In the genomic region with DNA sequence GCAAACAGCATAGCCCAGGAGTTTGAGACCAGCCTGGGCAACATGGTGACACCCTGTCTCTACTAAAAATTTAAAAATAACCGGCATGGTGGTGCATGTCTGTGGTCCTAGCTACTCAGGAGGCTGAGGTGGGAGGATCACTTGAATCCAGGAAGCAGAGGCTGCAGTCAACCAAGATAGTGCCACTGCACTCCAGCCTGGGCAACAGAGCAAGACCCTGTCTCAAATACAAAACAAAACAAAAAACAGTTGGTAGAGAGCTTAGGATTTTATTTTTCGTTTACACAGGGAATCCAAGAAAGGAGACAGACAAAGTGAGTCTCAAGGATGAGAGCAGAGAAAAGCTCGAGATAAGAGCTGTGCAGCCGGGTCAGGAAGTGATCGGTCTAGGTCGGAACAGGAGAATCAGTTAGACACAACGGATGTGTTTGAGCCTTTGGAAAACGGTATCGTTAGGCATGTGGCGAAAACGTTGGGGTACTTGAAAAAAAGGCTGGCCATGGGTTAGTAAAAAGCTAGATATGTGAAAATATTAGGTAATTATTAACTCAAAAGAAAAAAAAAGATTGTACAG, we compare ENCODE assay signal across 8 cellular contexts. TPM values are rescaled to one million over a fixed set of nuclear protein-coding genes. Genes with fewer than 3 reads are reported as not detected.
DNase-seq lines count a peak whose midpoint lies in the region; ATAC-seq, FAIRE-seq and TF ChIP-seq lines count a peak whose summit lies in the region.

No MANE protein-coding gene starts in this region.

- H3K79me2 ChIP-seq in HepG2 (ENCODE audit: insufficient read depth, low read length): peaks cover 18% of the 10 kb centered on the region

- TF ChIP-seq CTCF in HepG2 (CRISPR knock-in tag; IDR thresholded peaks at IDR 0.05) (no peak), right lobe of liver (IDR thresholded peaks at IDR 0.05) (no peak), lower lobe of right lung (IDR thresholded peaks at IDR 0.05) (no peak), upper lobe of left lung (IDR thresholded peaks at IDR 0.05) (no peak)

- BruUV-seq in HepG2 (replicated peaks; lab: Mats Ljungman, UMichigan): no TSS peak

- DNase-seq in HepG2 (ENCODE audit: low spot score) (no peak), right lobe of liver (no peak), adipocyte (ENCODE audit: low read depth) (no peak), lower lobe of right lung (no peak), upper lobe of left lung (no peak), MG63 (no peak)

- no peak for TF ChIP-seq POLR2A in HepG2 (IDR thresholded peaks at IDR 0.05; ENCODE audit: insufficient read depth in 1 of 2, low read depth in 2 of 2, low read length in 2 of 2)
- no peak for TF ChIP-seq POLR2A in right lobe of liver (IDR thresholded peaks at IDR 0.05)
- TF ChIP-seq POLR2A in upper lobe of left lung (IDR thresholded peaks at IDR 0.05): no peak

- intact Hi-C loops in HepG2 (cut with micrococcal nuclease; ENCODE audit: unreplicated experiment): loop anchor here (5.0 kb wide), 1 partner anchor 36 kb away; no protein-coding TSS in a partner anchor
- intact Hi-C loops in right lobe of liver (cut with DNase I): no loop called here
- intact Hi-C loops in lower lobe of right lung (cut with DNase I): no loop called here

- no peak overlapping the region for H2AFZ ChIP-seq in HepG2 (ENCODE audit: low read length)

- peaks cover 8% of the 10 kb centered on the region; the same call in 1 of the 2 replicates for H4K20me1 ChIP-seq in HepG2 (ENCODE audit: insufficient read depth, low read length)

- in situ Hi-C loops in HepG2 (cut with HindIII; ENCODE audit: extremely low pct_ligation_motif_present, low pct_unique_long_range_greater_than_20kb): no loop called here

- no peaks in the 10 kb centered on the region; a peak in 2 of 5 replicates for H3K27me3 ChIP-seq in HepG2 (ENCODE audit: control insufficient read depth in 1 of 2, insufficient read depth in 2 of 2, low read length in 2 of 2)
- no peaks in the 10 kb centered on the region for H3K27me3 ChIP-seq in right lobe of liver
- H3K27me3 ChIP-seq in adipocyte (replicated peaks; ENCODE audit: control insufficient read depth, insufficient read depth, low read length): no peaks in the 10 kb centered on the region
- H3K27me3 ChIP-seq in lower lobe of right lung (ENCODE audit: low read depth): no peaks in the 10 kb centered on the region
- no peaks in the 10 kb centered on the region for H3K27me3 ChIP-seq in upper lobe of left lung
- no peaks in the 10 kb centered on the region for H3K27me3 ChIP-seq in MG63

- TF ChIP-seq EP300 in HepG2 (IDR thresholded peaks at IDR 0.05; ENCODE audit: low read depth in 2 of 2, low read length in 2 of 2) (no peak), HepG2 (CRISPR knock-in tag; IDR thresholded peaks at IDR 0.05; ENCODE audit: borderline replicate concordance) (no peak), upper lobe of left lung (IDR thresholded peaks at IDR 0.05) (no peak)

- WGBS in HepG2 (ENCODE audit: low lambda C conversion rate): 77% methylated on average over 11 of the region's 11 CpGs
- 61% methylated on average over 11 of the region's 11 CpGs for WGBS in right lobe of liver (ENCODE audit: insufficient coverage, low coverage, low lambda C conversion rate, missing lambda C conversion rate)
- WGBS in upper lobe of left lung, 2 donors: 57 to 64% methylated on average over 11 of the region's 11 CpGs

- peak overlapping the region; percentile 100 for H3K9ac ChIP-seq in HepG2 (ENCODE audit: insufficient read depth, low read depth, low read length)
- peak overlapping the region; percentile 99 for H3K9ac ChIP-seq in adipocyte (ENCODE audit: low read length)

- H3K4me3 ChIP-seq in HepG2 (replicated peaks in 1 of 3; ENCODE audit: insufficient read depth in 1 of 3, low read depth in 2 of 3, low read length in 3 of 3): peak overlapping the region; percentile 90 to 100 (median 98)
- H3K4me3 ChIP-seq in right lobe of liver: peak overlapping the region in 1 of 3 donors; percentile 83
- H3K4me3 ChIP-seq in adipocyte (ENCODE audit: low read length): peak overlapping the region; percentile 91
- H3K4me3 ChIP-seq in lower lobe of right lung: peak overlapping the region; percentile 96
- H3K4me3 ChIP-seq in upper lobe of left lung: peak overlapping the region; percentile 7 to 100 (median 96)
- H3K4me3 ChIP-seq in MG63: no peak overlapping the region

- H3K9me3 ChIP-seq in HepG2 (ENCODE audit: low read length) (no peaks in the 10 kb centered on the region), right lobe of liver (no peaks in the 10 kb centered on the region), adipocyte (ENCODE audit: control insufficient read depth, low read length) (no peaks in the 10 kb centered on the region), lower lobe of right lung (no peaks in the 10 kb centered on the region), upper lobe of left lung (no peaks in the 10 kb centered on the region), MG63 (no peaks in the 10 kb centered on the region)

- H3K27ac ChIP-seq in HepG2 (ENCODE audit: extremely low read length, insufficient read depth, low read length) (peak overlapping the region; percentile 99), right lobe of liver (peak overlapping the region in 1 of 3 donors; percentile 95), lower lobe of right lung (peak overlapping the region; percentile 100), upper lobe of left lung (peak overlapping the region; percentile 78 to 100 (median 100))

- peak overlapping the region; percentile 82 for H3K4me2 ChIP-seq in HepG2 (ENCODE audit: low read depth, low read length)

- CTCF ChIA-PET in HepG2 (lab: Yijun Ruan, JAX; ENCODE audit: low intra/inter-chr PET ratio, low total read pairs): no interaction called here

- peaks cover 1 to 14% of the 10 kb centered on the region in 2 experiments; a peak in 2 of 5 replicates for H3K36me3 ChIP-seq in HepG2 (replicated peaks in 1 of 2; ENCODE audit: control insufficient read depth in 1 of 2, insufficient read depth in 2 of 2, low read length in 2 of 2)
- no peaks in the 10 kb centered on the region for H3K36me3 ChIP-seq in right lobe of liver
- peaks cover 6% of the 10 kb centered on the region for H3K36me3 ChIP-seq in adipocyte (ENCODE audit: control insufficient read depth, insufficient read depth, low read length, severe bottlenecking)
- peaks cover 13% of the 10 kb centered on the region for H3K36me3 ChIP-seq in lower lobe of right lung
- H3K36me3 ChIP-seq in upper lobe of left lung: peaks cover 0 to 13% (median 6%) of the 10 kb centered on the region in 4 donors
- peaks cover 8% of the 10 kb centered on the region for H3K36me3 ChIP-seq in MG63

- ATAC-seq in HepG2: no peak
- ATAC-seq in right lobe of liver: no peak
- ATAC-seq in lower lobe of right lung: no peak
- no peak for ATAC-seq in upper lobe of left lung (ENCODE audit: low FRiP score in 2 of 2)
- no peak for ATAC-seq in HG02870 (IDR thresholded peaks at IDR 0.05; ENCODE audit: unreplicated experiment)
- no peak for ATAC-seq in HG02798 (IDR thresholded peaks at IDR 0.05; ENCODE audit: poor library complexity, unreplicated experiment)

- POLR2A ChIA-PET in HepG2 (lab: Yijun Ruan, JAX): interaction anchor here (1.1 to 3.3 kb wide), 6 partner anchors 10 to 40 kb away, joined by 3 to 29 read pairs (median 10); no protein-coding TSS in a partner anchor

- H3K4me1 ChIP-seq in HepG2 (ENCODE audit: insufficient read depth, low read length) (peaks cover 46% of the 10 kb centered on the region), right lobe of liver (peaks cover 0 to 37% (median 13%) of the 10 kb centered on the region in 4 donors), adipocyte (ENCODE audit: control insufficient read depth, insufficient read depth, low read length) (peaks cover 37% of the 10 kb centered on the region), lower lobe of right lung (peaks cover 49% of the 10 kb centered on the region), upper lobe of left lung (peaks cover 30 to 56% (median 51%) of the 10 kb centered on the region in 4 donors)

- no peak for TF ChIP-seq RAD21 in HepG2 (CRISPR knock-in tag; IDR thresholded peaks at IDR 0.05)

- no peak for FAIRE-seq in HepG2 (lab: Jason Lieb, UNC)

RNA-seq across cellular contexts. Expression of gene MIB2, which starts 1.7 kb away (rescaled TPM):
- total RNA-seq in HepG2 (2016; rRNA removed; fragmentation: Illumina TruSeq; extraction: Trizol) (10.3 and 30.4 TPM in 2 replicates), right lobe of liver (10 to 100 TPM; 20.7 to 38.5 (median 33.9) TPM), lower lobe of right lung (82.5 TPM), upper lobe of left lung (100 to 1,000 TPM in 3 of 6 donors, 10 to 100 TPM in 3; 52.7 to 284 (median 84.7) TPM)
- total RNA-seq in HepG2 (2016; cell fraction: cytosol; rRNA removed; fragmentation: Illumina TruSeq; extraction: Trizol; ENCODE audit: low read depth): 16.4 and 16.7 TPM in 2 replicates
- 9.2 and 32.3 TPM in 2 replicates for total RNA-seq in HepG2 (2016; cell fraction: insoluble cytoplasmic fraction; rRNA removed; fragmentation: Illumina TruSeq; extraction: Trizol)
- total RNA-seq in HepG2 (2016; cell fraction: membrane; rRNA removed; fragmentation: Illumina TruSeq; extraction: Trizol): 20.6 and 22.6 TPM in 2 replicates
- 24.1 and 25.9 TPM in 2 replicates for total RNA-seq in HepG2 (2016; cell fraction: nucleus; rRNA removed; fragmentation: Illumina TruSeq; extraction: Trizol)
- polyA plus RNA-seq in HepG2 (2011; rRNA removed): 19.9 and 31.3 TPM in 2 replicates
- polyA plus RNA-seq in HepG2 (2011; cell fraction: cytosol; rRNA removed): 12.2 and 30.4 TPM in 2 replicates
- 421 and 707 TPM in 2 replicates for polyA plus RNA-seq in HepG2 (2011; cell fraction: nucleus; rRNA removed)
- 16.8 and 35.3 TPM in 2 replicates for polyA plus RNA-seq in HepG2 (2012)
- polyA plus RNA-seq in HepG2 (2016; cell fraction: cytosol; fragmentation: Illumina TruSeq; extraction: Trizol; ENCODE audit: low read depth): 15.5 and 15.9 TPM in 2 replicates
- polyA plus RNA-seq in HepG2 (2016; cell fraction: insoluble cytoplasmic fraction; fragmentation: Illumina TruSeq; extraction: Trizol; ENCODE audit: low read depth): 9.4 and 11.7 TPM in 2 replicates
- polyA plus RNA-seq in HepG2 (2016; cell fraction: membrane; fragmentation: Illumina TruSeq; extraction: Trizol; ENCODE audit: low read depth): 14.1 and 15.4 TPM in 2 replicates
- 59.2 and 75.4 TPM in 2 replicates for polyA plus RNA-seq in HepG2 (2016; cell fraction: nucleus; fragmentation: Illumina TruSeq; extraction: Trizol; ENCODE audit: insufficient read depth, low read depth)
- polyA minus RNA-seq in HepG2 (2011; rRNA and poly(A)+ RNA removed; ENCODE audit: low replicate concordance): 24.6 and 100 TPM in 2 replicates
- polyA minus RNA-seq in HepG2 (2011; cell fraction: cytosol; rRNA and poly(A)+ RNA removed): 27.4 and 28.8 TPM in 2 replicates
- polyA minus RNA-seq in HepG2 (2011; cell fraction: nucleus; rRNA and poly(A)+ RNA removed): 51.5 and 62.8 TPM in 2 replicates
- total RNA-seq in MG63 (2014; rRNA removed; shearing (Covaris generic); ENCODE audit: low replicate concordance): 26.4 and 66.8 TPM in 2 replicates

RNA-seq across cellular contexts. Expression of gene FNDC10, which starts 13.7 kb away (rescaled TPM):
- total RNA-seq in HepG2 (2016; rRNA removed; fragmentation: Illumina TruSeq; extraction: Trizol) (2.0 and 2.5 TPM in 2 replicates), right lobe of liver (1 to 10 TPM in 1 of 6 experiments, under 1 TPM in 5; 0.09 to 1.6 (median 0.46) TPM), lower lobe of right lung (7.7 TPM), upper lobe of left lung (10 to 100 TPM in 4 of 6 donors, 1 to 10 TPM in 2; 8.7 to 21.0 (median 12.4) TPM)
- 6.6 and 6.8 TPM in 2 replicates for total RNA-seq in HepG2 (2016; cell fraction: cytosol; rRNA removed; fragmentation: Illumina TruSeq; extraction: Trizol; ENCODE audit: low read depth)
- 2.4 and 2.8 TPM in 2 replicates for total RNA-seq in HepG2 (2016; cell fraction: insoluble cytoplasmic fraction; rRNA removed; fragmentation: Illumina TruSeq; extraction: Trizol)
- 10.4 and 11.3 TPM in 2 replicates for total RNA-seq in HepG2 (2016; cell fraction: membrane; rRNA removed; fragmentation: Illumina TruSeq; extraction: Trizol)
- 1.1 and 1.3 TPM in 2 replicates for total RNA-seq in HepG2 (2016; cell fraction: nucleus; rRNA removed; fragmentation: Illumina TruSeq; extraction: Trizol)
- 2.2 and 3.1 TPM in 2 replicates for polyA plus RNA-seq in HepG2 (2011; rRNA removed)
- polyA plus RNA-seq in HepG2 (2011; cell fraction: cytosol; rRNA removed): 2.6 and 5.4 TPM in 2 replicates
- polyA plus RNA-seq in HepG2 (2011; cell fraction: nucleus; rRNA removed): 3.9 and 4.3 TPM in 2 replicates
- polyA plus RNA-seq in HepG2 (2012): 4.0 and 4.3 TPM in 2 replicates
- 20.0 and 21.4 TPM in 2 replicates for polyA plus RNA-seq in HepG2 (2016; cell fraction: cytosol; fragmentation: Illumina TruSeq; extraction: Trizol; ENCODE audit: low read depth)
- 5.1 and 6.0 TPM in 2 replicates for polyA plus RNA-seq in HepG2 (2016; cell fraction: insoluble cytoplasmic fraction; fragmentation: Illumina TruSeq; extraction: Trizol; ENCODE audit: low read depth)
- 21.7 and 28.5 TPM in 2 replicates for polyA plus RNA-seq in HepG2 (2016; cell fraction: membrane; fragmentation: Illumina TruSeq; extraction: Trizol; ENCODE audit: low read depth)
- polyA plus RNA-seq in HepG2 (2016; cell fraction: nucleus; fragmentation: Illumina TruSeq; extraction: Trizol; ENCODE audit: insufficient read depth, low read depth): 4.3 and 4.8 TPM in 2 replicates
- 4.9 TPM in 1 of 2 replicates, not detected in the other for polyA minus RNA-seq in HepG2 (2011; rRNA and poly(A)+ RNA removed; ENCODE audit: low replicate concordance)
- polyA minus RNA-seq in HepG2 (2011; cell fraction: cytosol; rRNA and poly(A)+ RNA removed): 4.0 and 4.4 TPM in 2 replicates
- 0.64 and 1.1 TPM in 2 replicates for polyA minus RNA-seq in HepG2 (2011; cell fraction: nucleus; rRNA and poly(A)+ RNA removed)
- total RNA-seq in MG63 (2014; rRNA removed; shearing (Covaris generic); ENCODE audit: low replicate concordance): 4.0 and 8.7 TPM in 2 replicates

RNA-seq across cellular contexts. Expression of gene MMP23B, which starts 18.4 kb away (rescaled TPM):
- total RNA-seq in HepG2 (2016; rRNA removed; fragmentation: Illumina TruSeq; extraction: Trizol): 0.75 and 1.0 TPM in 2 replicates
- 1.0 and 1.4 TPM in 2 replicates for total RNA-seq in HepG2 (2016; cell fraction: cytosol; rRNA removed; fragmentation: Illumina TruSeq; extraction: Trizol; ENCODE audit: low read depth)
- total RNA-seq in HepG2 (2016; cell fraction: insoluble cytoplasmic fraction; rRNA removed; fragmentation: Illumina TruSeq; extraction: Trizol): 0.46 and 1.8 TPM in 2 replicates
- total RNA-seq in HepG2 (2016; cell fraction: membrane; rRNA removed; fragmentation: Illumina TruSeq; extraction: Trizol): 1.1 and 1.5 TPM in 2 replicates
- total RNA-seq in HepG2 (2016; cell fraction: nucleus; rRNA removed; fragmentation: Illumina TruSeq; extraction: Trizol): 2.1 and 2.7 TPM in 2 replicates
- 0.61 and 2.0 TPM in 2 replicates for polyA plus RNA-seq in HepG2 (2011; rRNA removed)
- polyA plus RNA-seq in HepG2 (2011; cell fraction: cytosol; rRNA removed): 0.92 and 1.5 TPM in 2 replicates
- 16.7 and 18.0 TPM in 2 replicates for polyA plus RNA-seq in HepG2 (2011; cell fraction: nucleus; rRNA removed)
- 0.85 and 1.5 TPM in 2 replicates for polyA plus RNA-seq in HepG2 (2012)
- 0.46 and 1.3 TPM in 2 replicates for polyA plus RNA-seq in HepG2 (2016; cell fraction: cytosol; fragmentation: Illumina TruSeq; extraction: Trizol; ENCODE audit: low read depth)
- polyA plus RNA-seq in HepG2 (2016; cell fraction: insoluble cytoplasmic fraction; fragmentation: Illumina TruSeq; extraction: Trizol; ENCODE audit: low read depth): 0.38 and 0.46 TPM in 2 replicates
- polyA plus RNA-seq in HepG2 (2016; cell fraction: membrane; fragmentation: Illumina TruSeq; extraction: Trizol; ENCODE audit: low read depth): 0.78 and 1.4 TPM in 2 replicates
- polyA plus RNA-seq in HepG2 (2016; cell fraction: nucleus; fragmentation: Illumina TruSeq; extraction: Trizol; ENCODE audit: insufficient read depth, low read depth): 0.47 and 1.1 TPM in 2 replicates
- polyA minus RNA-seq in HepG2 (2011; rRNA and poly(A)+ RNA removed; ENCODE audit: low replicate concordance): 0.54 and 0.75 TPM in 2 replicates
- polyA minus RNA-seq in HepG2 (2011; cell fraction: cytosol; rRNA and poly(A)+ RNA removed): 0.79 TPM in 1 of 2 replicates, not detected in the other
- 0.77 and 1.4 TPM in 2 replicates for polyA minus RNA-seq in HepG2 (2011; cell fraction: nucleus; rRNA and poly(A)+ RNA removed)
- total RNA-seq in right lobe of liver: 1 to 10 TPM in 5 of 6 experiments, under 1 TPM in 1; 0.75 to 4.0 (median 2.3) TPM
- total RNA-seq in lower lobe of right lung: 27.2 TPM
- total RNA-seq in upper lobe of left lung: 10 to 100 TPM in 5 of 6 donors, not detected in 1; 13.6 to 79.3 (median 33.0) TPM
- 1.6 TPM in 1 of 2 replicates, not detected in the other for total RNA-seq in MG63 (2014; rRNA removed; shearing (Covaris generic); ENCODE audit: low replicate concordance)

RNA-seq across cellular contexts. Expression of gene SSU72, which starts 38.9 kb away (rescaled TPM):
- 63.5 and 67.1 TPM in 2 replicates for total RNA-seq in HepG2 (2016; rRNA removed; fragmentation: Illumina TruSeq; extraction: Trizol)
- total RNA-seq in HepG2 (2016; cell fraction: cytosol; rRNA removed; fragmentation: Illumina TruSeq; extraction: Trizol; ENCODE audit: low read depth): 174 and 181 TPM in 2 replicates
- total RNA-seq in HepG2 (2016; cell fraction: insoluble cytoplasmic fraction; rRNA removed; fragmentation: Illumina TruSeq; extraction: Trizol): 55.4 and 71.0 TPM in 2 replicates
- total RNA-seq in HepG2 (2016; cell fraction: membrane; rRNA removed; fragmentation: Illumina TruSeq; extraction: Trizol): 205 and 206 TPM in 2 replicates
- total RNA-seq in HepG2 (2016; cell fraction: nucleus; rRNA removed; fragmentation: Illumina TruSeq; extraction: Trizol): 33.8 and 37.5 TPM in 2 replicates
- 41.7 and 42.8 TPM in 2 replicates for polyA plus RNA-seq in HepG2 (2011; rRNA removed)
- polyA plus RNA-seq in HepG2 (2011; cell fraction: cytosol; rRNA removed): 46.2 and 47.3 TPM in 2 replicates
- polyA plus RNA-seq in HepG2 (2011; cell fraction: nucleus; rRNA removed): 54.5 and 58.4 TPM in 2 replicates
- 78.4 and 81.7 TPM in 2 replicates for polyA plus RNA-seq in HepG2 (2012)
- 402 and 408 TPM in 2 replicates for polyA plus RNA-seq in HepG2 (2016; cell fraction: cytosol; fragmentation: Illumina TruSeq; extraction: Trizol; ENCODE audit: low read depth)
- 95.7 and 105 TPM in 2 replicates for polyA plus RNA-seq in HepG2 (2016; cell fraction: insoluble cytoplasmic fraction; fragmentation: Illumina TruSeq; extraction: Trizol; ENCODE audit: low read depth)
- 348 and 359 TPM in 2 replicates for polyA plus RNA-seq in HepG2 (2016; cell fraction: membrane; fragmentation: Illumina TruSeq; extraction: Trizol; ENCODE audit: low read depth)
- 88.7 and 92.0 TPM in 2 replicates for polyA plus RNA-seq in HepG2 (2016; cell fraction: nucleus; fragmentation: Illumina TruSeq; extraction: Trizol; ENCODE audit: insufficient read depth, low read depth)
- 60.1 and 74.5 TPM in 2 replicates for polyA minus RNA-seq in HepG2 (2011; rRNA and poly(A)+ RNA removed; ENCODE audit: low replicate concordance)
- polyA minus RNA-seq in HepG2 (2011; cell fraction: cytosol; rRNA and poly(A)+ RNA removed): 44.8 and 47.0 TPM in 2 replicates
- polyA minus RNA-seq in HepG2 (2011; cell fraction: nucleus; rRNA and poly(A)+ RNA removed): 35.7 and 37.5 TPM in 2 replicates
- total RNA-seq in right lobe of liver: 10 to 100 TPM; 46.6 to 72.6 (median 63.8) TPM
- 123 TPM for total RNA-seq in lower lobe of right lung
- 100 to 1,000 TPM; 122 to 174 (median 146) TPM for total RNA-seq in upper lobe of left lung
- total RNA-seq in MG63 (2014; rRNA removed; shearing (Covaris generic); ENCODE audit: low replicate concordance): 168 and 203 TPM in 2 replicates

RNA-seq across cellular contexts. Expression of gene CDK11B, which starts 45.2 kb away (rescaled TPM):
- total RNA-seq in HepG2 (2016; rRNA removed; fragmentation: Illumina TruSeq; extraction: Trizol): 12.4 and 15.1 TPM in 2 replicates
- total RNA-seq in HepG2 (2016; cell fraction: cytosol; rRNA removed; fragmentation: Illumina TruSeq; extraction: Trizol; ENCODE audit: low read depth): 2.3 and 3.1 TPM in 2 replicates
- total RNA-seq in HepG2 (2016; cell fraction: insoluble cytoplasmic fraction; rRNA removed; fragmentation: Illumina TruSeq; extraction: Trizol): 9.4 and 16.6 TPM in 2 replicates
- total RNA-seq in HepG2 (2016; cell fraction: membrane; rRNA removed; fragmentation: Illumina TruSeq; extraction: Trizol): 3.6 and 4.3 TPM in 2 replicates
- 11.2 TPM in 2 replicates for total RNA-seq in HepG2 (2016; cell fraction: nucleus; rRNA removed; fragmentation: Illumina TruSeq; extraction: Trizol)
- 3.6 and 3.9 TPM in 2 replicates for polyA plus RNA-seq in HepG2 (2011; rRNA removed)
- 3.1 TPM in 2 replicates for polyA plus RNA-seq in HepG2 (2011; cell fraction: cytosol; rRNA removed)
- 20.3 and 22.5 TPM in 2 replicates for polyA plus RNA-seq in HepG2 (2011; cell fraction: nucleus; rRNA removed)
- 15.9 and 17.5 TPM in 2 replicates for polyA plus RNA-seq in HepG2 (2012)
- polyA plus RNA-seq in HepG2 (2016; cell fraction: cytosol; fragmentation: Illumina TruSeq; extraction: Trizol; ENCODE audit: low read depth): 1.4 and 2.2 TPM in 2 replicates
- 21.8 and 26.2 TPM in 2 replicates for polyA plus RNA-seq in HepG2 (2016; cell fraction: insoluble cytoplasmic fraction; fragmentation: Illumina TruSeq; extraction: Trizol; ENCODE audit: low read depth)
- 4.1 TPM in 2 replicates for polyA plus RNA-seq in HepG2 (2016; cell fraction: membrane; fragmentation: Illumina TruSeq; extraction: Trizol; ENCODE audit: low read depth)
- 56.5 and 61.8 TPM in 2 replicates for polyA plus RNA-seq in HepG2 (2016; cell fraction: nucleus; fragmentation: Illumina TruSeq; extraction: Trizol; ENCODE audit: insufficient read depth, low read depth)
- polyA minus RNA-seq in HepG2 (2011; rRNA and poly(A)+ RNA removed; ENCODE audit: low replicate concordance): 2.6 and 3.1 TPM in 2 replicates
- 2.2 and 3.0 TPM in 2 replicates for polyA minus RNA-seq in HepG2 (2011; cell fraction: cytosol; rRNA and poly(A)+ RNA removed)
- 3.1 and 3.4 TPM in 2 replicates for polyA minus RNA-seq in HepG2 (2011; cell fraction: nucleus; rRNA and poly(A)+ RNA removed)
- 10 to 100 TPM in 2 of 6 experiments, 1 to 10 TPM in 4; 8.0 to 11.8 (median 9.5) TPM for total RNA-seq in right lobe of liver
- total RNA-seq in lower lobe of right lung: 23.0 TPM
- 10 to 100 TPM; 20.8 to 55.5 (median 24.9) TPM for total RNA-seq in upper lobe of left lung
- 4.5 and 12.8 TPM in 2 replicates for total RNA-seq in MG63 (2014; rRNA removed; shearing (Covaris generic); ENCODE audit: low replicate concordance)
